In the genomic region with DNA sequence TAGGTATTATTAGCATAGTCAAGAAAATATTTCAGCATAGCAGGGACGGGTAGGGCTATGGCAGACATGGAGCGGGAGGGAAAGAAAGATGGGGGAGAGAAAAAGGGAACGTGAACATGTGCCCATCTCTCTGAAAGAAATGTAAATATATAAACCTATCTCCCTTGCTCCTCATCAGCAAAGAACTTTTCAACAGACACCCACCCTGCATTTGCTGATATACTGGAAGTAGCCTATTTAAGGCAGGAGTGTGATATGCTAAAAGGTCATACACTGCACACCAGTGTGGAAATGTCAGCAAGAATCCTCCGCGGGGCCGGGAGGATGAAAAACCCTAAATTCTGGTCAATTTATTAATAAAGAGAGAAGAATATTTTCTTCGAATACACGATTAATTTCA, we compare ENCODE assay signal across 12 cellular contexts. TPM values are rescaled to one million over a fixed set of nuclear protein-coding genes. Genes with fewer than 3 reads are reported as not detected.
DNase-seq lines count a peak whose midpoint lies in the region; ATAC-seq, FAIRE-seq and TF ChIP-seq lines count a peak whose summit lies in the region.
"Had no signal": no experiment of that assay in that cellular context is flagged by ENCODE, and none has a peak within 500 bp of the region (broad histone marks: within the 10 kb centered on the region; RNA-seq: fewer than 3 reads in every experiment).

No MANE protein-coding gene starts in this region.

- H3K27ac ChIP-seq in cardiac muscle cell (no peak overlapping the region), astrocyte (ENCODE audit: low read depth, low read length) (no peak overlapping the region), iPS-20b (ENCODE audit: low read length) (no peak overlapping the region), transverse colon (peak overlapping the region in 3 of 4 donors; percentile 22 to 85 (median 82))
- H3K27ac ChIP-seq: uterus had no signal

- H3K27me3 Mint-ChIP-seq in astrocyte (ENCODE audit: low read depth, unreplicated experiment), result no peaks in the 10 kb centered on the region

- no peak for TF ChIP-seq EP300 in transverse colon (IDR thresholded peaks at IDR 0.05; ENCODE audit: low read depth)

- H3K4me2 ChIP-seq in astrocyte (ENCODE audit: low read length), result peak overlapping the region; percentile 96

- H3K9ac ChIP-seq in astrocyte (ENCODE audit: low read length) (no peak overlapping the region), iPS-20b (ENCODE audit: low read depth, low read length) (no peak overlapping the region)

- H3K36me3 Mint-ChIP-seq in astrocyte (ENCODE audit: low read depth, unreplicated experiment), result peaks cover 4% of the 10 kb centered on the region

- DNase-seq in cardiac muscle cell (ENCODE audit: low read depth in 1 of 2, low spot score in 1 of 2) (no peak), left ventricle myocardium superior (no peak), astrocyte (ENCODE audit: low read depth) (no peak), transverse colon (no peak), activated gamma-delta T cell (lab: John Stamatoyannopoulos, UW) (no peak), D341Med (ENCODE audit: low spot score) (no peak)
- DNase-seq: aorta, NCI-H1092, uterus had no signal

- peak overlapping the region; percentile 99 for H3K4me3 ChIP-seq in cardiac muscle cell
- peak overlapping the region; percentile 82 for H3K4me3 ChIP-seq in astrocyte (ENCODE audit: insufficient read depth, low read depth, low read length)
- H3K4me3 ChIP-seq in iPS-20b (ENCODE audit: low read length), result peak overlapping the region; percentile 75
- H3K4me3 ChIP-seq in transverse colon, result peak overlapping the region in 1 of 4 donors; percentile 72

- no peaks in the 10 kb centered on the region for H3K9me3 ChIP-seq in cardiac muscle cell (ENCODE audit: low read depth)
- no peaks in the 10 kb centered on the region for H3K9me3 ChIP-seq in astrocyte (ENCODE audit: insufficient read depth, low read depth, low read length)
- no peaks in the 10 kb centered on the region for H3K9me3 ChIP-seq in iPS-20b (ENCODE audit: insufficient read depth, low read depth, low read length)
- H3K9me3 ChIP-seq in transverse colon, result no peaks in the 10 kb centered on the region
- H3K9me3 ChIP-seq: uterus had no signal

- no peak for TF ChIP-seq POLR2A in transverse colon (IDR thresholded peaks at IDR 0.05)

- peaks cover 76% of the 10 kb centered on the region for H3K79me2 ChIP-seq in astrocyte (ENCODE audit: insufficient read depth, low read length)

- no peak for TF ChIP-seq CTCF in cardiac muscle cell (IDR thresholded peaks at IDR 0.05; ENCODE audit: low read depth, low read length)
- no peak for TF ChIP-seq CTCF in astrocyte (IDR thresholded peaks at IDR 0.05; ENCODE audit: insufficient read depth, low read depth, low read length)
- no peak for TF ChIP-seq CTCF in transverse colon (IDR thresholded peaks at IDR 0.05)

- in situ Hi-C loops in transverse colon (cut with MboI; ENCODE audit: low pct_ligation_motif_present in 1 of 4, low pct_unique_long_range_greater_than_20kb in 1 of 4, low sequenced_read_pairs in 3 of 4), result no loop called here

- no peak for ATAC-seq in left ventricle myocardium superior
- ATAC-seq in GM21786 (IDR thresholded peaks at IDR 0.05; ENCODE audit: unreplicated experiment), result no peak

- peaks cover 19% of the 10 kb centered on the region for H3K4me1 ChIP-seq in cardiac muscle cell (ENCODE audit: low read depth)
- H3K4me1 ChIP-seq in astrocyte (ENCODE audit: insufficient read depth, low read length), result peaks cover 27% of the 10 kb centered on the region
- peaks cover 29% of the 10 kb centered on the region for H3K4me1 ChIP-seq in iPS-20b (ENCODE audit: insufficient read depth, low read length)
- H3K4me1 ChIP-seq in transverse colon, result peaks cover 0 to 62% (median 32%) of the 10 kb centered on the region in 4 donors
- H3K4me1 ChIP-seq: uterus had no signal

- H3K27me3 ChIP-seq in cardiac muscle cell (no peaks in the 10 kb centered on the region), astrocyte (ENCODE audit: insufficient read depth, low read length) (no peaks in the 10 kb centered on the region), iPS-20b (ENCODE audit: insufficient read depth, low read length) (peaks cover 18% of the 10 kb centered on the region), transverse colon (no peaks in the 10 kb centered on the region)
- H3K27me3 ChIP-seq: uterus had no signal

- no peak overlapping the region for H2AFZ ChIP-seq in astrocyte (ENCODE audit: low read depth, low read length)

- WGBS in transverse colon (ENCODE audit: low coverage in 1 of 2), 2 donors, result 88 to 89% methylated on average over 8 of the region's 8 CpGs

- H3K4me3 Mint-ChIP-seq in astrocyte (ENCODE audit: unreplicated experiment), result peak overlapping the region; percentile 96

- no peak for FAIRE-seq in astrocyte (lab: Jason Lieb, UNC)
- FAIRE-seq: endometrium had no signal

- H3K9me3 Mint-ChIP-seq in astrocyte (ENCODE audit: unreplicated experiment), result no peaks in the 10 kb centered on the region

- H3K36me3 ChIP-seq in cardiac muscle cell, result no peaks in the 10 kb centered on the region
- no peaks in the 10 kb centered on the region for H3K36me3 ChIP-seq in astrocyte (ENCODE audit: insufficient read depth, low read length)
- no peaks in the 10 kb centered on the region for H3K36me3 ChIP-seq in iPS-20b (ENCODE audit: insufficient read depth, low read depth, low read length)
- H3K36me3 ChIP-seq in transverse colon, result no peaks in the 10 kb centered on the region
- H3K36me3 ChIP-seq: uterus had no signal

- intact Hi-C loops in left ventricle myocardium superior (cut with micrococcal nuclease) (no loop called here), transverse colon (cut with DNase I; ENCODE audit: low total_unique reads) (no loop called here)

- peaks cover 23% of the 10 kb centered on the region for H3K4me1 Mint-ChIP-seq in astrocyte (ENCODE audit: low read depth, unreplicated experiment)

- H4K20me1 ChIP-seq in astrocyte (ENCODE audit: insufficient read depth, low read length), result peaks cover 38% of the 10 kb centered on the region

- H3K27ac Mint-ChIP-seq in astrocyte (ENCODE audit: unreplicated experiment), result no peak overlapping the region

RNA-seq across cellular contexts. Expression of a gene that starts 1.7 kb away (rescaled TPM):
- total RNA-seq in cardiac muscle cell (15.6 and 38.2 TPM in 2 replicates), left ventricle myocardium superior (15.5 TPM), astrocyte (54.6 and 58.0 TPM in 2 replicates), transverse colon (100 to 1,000 TPM in 1 of 4 donors, 10 to 100 TPM in 2, 1 to 10 TPM in 1; 10.0 to 132 (median 89.2) TPM)
- polyA plus RNA-seq in cardiac muscle cell, result 58.3 and 92.5 TPM in 2 replicates

Comparison
In these comparisons a context has a peak if more than half of its experiments do, and no peak if none do; other contexts are left out.
1. H3K27ac ChIP-seq: peak in transverse colon (3 of 4); none in cardiac muscle cell (single experiment), astrocyte (single experiment) and iPS-20b (single experiment).